Comparison of ENCODE assay signal across 8 cellular contexts in the genomic region with DNA sequence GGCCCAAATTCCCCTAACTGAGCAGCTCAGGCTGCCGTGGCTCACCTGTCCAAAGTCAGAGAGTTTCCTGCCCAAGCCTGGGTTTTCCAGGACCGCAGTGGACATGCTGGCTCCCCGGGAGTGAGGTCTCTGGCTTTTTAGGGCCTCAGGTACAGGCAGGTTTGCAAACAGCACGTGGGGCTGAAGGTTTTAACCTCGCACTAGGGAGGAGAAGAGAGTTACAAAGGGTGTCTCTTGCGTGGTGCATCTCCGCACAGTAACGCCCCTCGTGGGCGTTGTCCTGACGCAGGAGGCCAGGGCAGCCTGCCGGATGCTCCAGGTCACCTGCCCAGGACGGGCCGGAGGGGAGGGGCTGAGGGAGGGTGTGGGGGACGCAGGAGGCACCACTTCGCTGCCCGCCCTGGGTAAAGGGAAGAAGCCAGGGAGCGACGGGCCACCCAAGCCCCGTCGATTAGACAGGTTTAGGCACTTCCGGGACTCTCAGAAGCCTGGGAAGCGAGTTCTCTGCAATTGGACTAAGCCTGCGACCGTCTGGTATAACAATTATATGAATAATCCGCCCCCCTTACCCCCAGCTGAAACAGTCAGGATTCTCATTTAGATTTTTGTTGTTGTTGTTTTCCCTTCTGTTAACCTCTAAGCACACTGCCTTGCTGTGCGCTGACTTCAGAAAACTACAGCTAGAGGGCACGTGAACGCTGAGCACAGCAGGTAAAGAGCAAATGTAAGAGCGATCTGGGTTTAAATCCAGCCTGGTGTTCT. TPM values are rescaled to one million over a fixed set of nuclear protein-coding genes. Genes with fewer than 3 reads are reported as not detected.
A peak's percentile ranks its signal among the peaks of the same experiment; 100 is the strongest.
DNase-seq lines count a peak whose midpoint lies in the region; ATAC-seq, FAIRE-seq and TF ChIP-seq lines count a peak whose summit lies in the region.

A gene (minus strand): TSS at position 219 of the 762 bp plus-strand sequence. CDS start 114 bp downstream, at position 105.

- H3K9me3 ChIP-seq in pancreas = no peaks in the 10 kb centered on the region
- no peaks in the 10 kb centered on the region for H3K9me3 ChIP-seq in HAP-1

- peaks cover 14% of the 10 kb centered on the region for H3K36me3 Mint-ChIP-seq in Calu3 (ENCODE audit: insufficient read depth, unreplicated experiment)

- ATAC-seq in GM21381 (IDR thresholded peaks at IDR 0.05; ENCODE audit: unreplicated experiment) (peak; percentile 56), pancreas (peak; percentile 82 to 89 (median 86)), HG03457 (IDR thresholded peaks at IDR 0.05; ENCODE audit: unreplicated experiment) (no peak)

- TF ChIP-seq CTCF in Calu3 (IDR thresholded peaks at IDR 0.05; ENCODE audit: unreplicated experiment) = no peak
- no peak for TF ChIP-seq CTCF in coronary artery (IDR thresholded peaks at IDR 0.05)
- no peak for TF ChIP-seq CTCF in pancreas (IDR thresholded peaks at IDR 0.05)

- no peak within 1 kb of the TSS for H3K27ac ChIP-seq in coronary artery
- peak within 1 kb of the TSS; percentile 31 to 68 (median 52) for H3K27ac ChIP-seq in pancreas

- no peaks in the 10 kb centered on the region for H3K27me3 Mint-ChIP-seq in Calu3 (ENCODE audit: unreplicated experiment)

- peak within 1 kb of the TSS; percentile 82 for H3K27ac Mint-ChIP-seq in Calu3 (ENCODE audit: unreplicated experiment)

- DNase-seq in Calu3 (peak; percentile 84), NCI-H2227 (lab: John Stamatoyannopoulos, UW; ENCODE audit: unreplicated experiment) (peak; percentile 42), coronary artery (ENCODE audit: low spot score) (no peak), pancreas (peak; percentile 40 to 76 (median 62)), HAP-1 (ENCODE audit: low spot score in 2 of 2) (no peak), SKM-1 (lab: John Stamatoyannopoulos, UW; ENCODE audit: unreplicated experiment) (no peak)

- CTCF ChIA-PET in Calu3 (lab: Charles Lee) = interaction anchor here (0.7 to 1.4 kb wide), 3 partner anchors 18 to 34 kb away, joined by 3 to 5 read pairs (median 4); no protein-coding TSS in a partner anchor

- H3K27me3 ChIP-seq in pancreas = no peaks in the 10 kb centered on the region
- H3K27me3 ChIP-seq in HAP-1 (ENCODE audit: low read depth) = no peaks in the 10 kb centered on the region

- H3K4me1 ChIP-seq in pancreas (peaks cover 0 to 7% (median 0%) of the 10 kb centered on the region in 3 donors), HAP-1 (no peaks in the 10 kb centered on the region)

- 15 to 17% methylated on average over 30 of the region's 30 CpGs for WGBS in pancreas, 2 donors

- TSS peak; percentile 78 for BruUV-seq in Calu3 (replicated peaks; lab: Mats Ljungman, UMichigan)

- H3K4me3 Mint-ChIP-seq in Calu3 (ENCODE audit: low read depth, unreplicated experiment) = peak within 1 kb of the TSS; percentile 60

- no peak for FAIRE-seq in pancreas (lab: Jason Lieb, UNC)

- H3K36me3 ChIP-seq in pancreas = no peaks in the 10 kb centered on the region
- no peaks in the 10 kb centered on the region for H3K36me3 ChIP-seq in HAP-1 (replicated peaks)

- in situ Hi-C loops in HAP-1 (cut with MboI; ENCODE audit: low sequenced_read_pairs) = no loop called here

- H3K9me3 Mint-ChIP-seq in Calu3 (ENCODE audit: low read depth, unreplicated experiment) = no peaks in the 10 kb centered on the region

- peaks cover 80% of the 10 kb centered on the region for H3K4me1 Mint-ChIP-seq in Calu3 (ENCODE audit: low read depth, unreplicated experiment)

- peak within 1 kb of the TSS; percentile 56 for H3K4me3 ChIP-seq in coronary artery
- peak within 1 kb of the TSS in 2 of 4 donors; percentile 32 to 45 for H3K4me3 ChIP-seq in pancreas
- H3K4me3 ChIP-seq in HAP-1 = no peak within 1 kb of the TSS

- intact Hi-C loops in Calu3 (cut with micrococcal nuclease; ENCODE audit: unreplicated experiment) (loop anchor here (1.0 kb wide), 1 partner anchor 32 kb away; no protein-coding TSS in a partner anchor), pancreas (cut with DNase I) (no loop called here)

RNA-seq across cellular contexts. Expression of the gene that starts here (rescaled TPM):
- total RNA-seq in Calu3 (2022) (31.4 and 48.9 TPM in 2 replicates), pancreas (10 to 100 TPM in 4 of 6 donors, 1 to 10 TPM in 2; 5.9 to 27.4 (median 11.5) TPM)
- polyA plus RNA-seq in pancreas = 10 to 100 TPM; 42.0 to 89.3 TPM

Comparison
In these comparisons a context has a peak if more than half of its experiments do, and no peak if none do; other contexts are left out.
1. DNase-seq: peak in Calu3 (single experiment), NCI-H2227 (single experiment) and pancreas (6 of 6); none in coronary artery (single experiment), HAP-1 (0 of 2) and SKM-1 (single experiment).
2. H3K27ac ChIP-seq: peak in pancreas (4 of 4); none in coronary artery (0 of 2).